ENCODE assay signal across 8 cellular contexts in genomic region chr12:113214938-113215400, GRCh38. TPM values are rescaled to one million over a fixed set of nuclear protein-coding genes. Genes with fewer than 3 reads are reported as not detected.
A peak's percentile ranks its signal among the peaks of the same experiment; 100 is the strongest.
DNase-seq lines count a peak whose midpoint lies in the region; FAIRE-seq and TF ChIP-seq lines count a peak whose summit lies in the region.

No MANE protein-coding gene starts in this region.

- H3K36me3 Mint-ChIP-seq in endodermal cell (ENCODE audit: low read depth), result no peaks in the 10 kb centered on the region
- H3K36me3 Mint-ChIP-seq in H9 (ENCODE audit: insufficient read depth in 1 of 3, low read depth in 3 of 3), result no peaks in the 10 kb centered on the region; a peak in 1 of 7 replicates

- H4K20me1 ChIP-seq in H9 (ENCODE audit: control insufficient read depth, insufficient read depth, insufficient read length), result no peaks in the 10 kb centered on the region

- no peak overlapping the region for H3K9ac ChIP-seq in endodermal cell (ENCODE audit: extremely low read depth, low read length, poor library complexity, severe bottlenecking)
- no peak overlapping the region for H3K9ac ChIP-seq in H9 (ENCODE audit: extremely low read depth, insufficient read length, low read length)

- H3K23me2 ChIP-seq in H9 (ENCODE audit: insufficient read length, low read depth, low read length, poor library complexity, severe bottlenecking), result no peaks in the 10 kb centered on the region

- H2AFZ ChIP-seq in H9 (ENCODE audit: low read length), result no peak overlapping the region

- 84 to 90% methylated on average over 4 of the region's 5 CpGs for WGBS in endodermal cell (ENCODE audit: insufficient coverage in 1 of 2, insufficient read length in 1 of 2), 2 experiments
- WGBS in H9 (ENCODE audit: extremely low coverage, insufficient read length, low lambda C conversion rate), result no CpG with 5 or more reads among the region's 5 CpGs

- no peak overlapping the region for H2BK15ac ChIP-seq in H9 (ENCODE audit: low read depth, low read length)

- no peaks in the 10 kb centered on the region for H3K4me1 ChIP-seq in endodermal cell (ENCODE audit: control insufficient read depth, insufficient read depth, low read length)
- H3K4me1 ChIP-seq in H9 (ENCODE audit: insufficient read depth, low read length), result no peaks in the 10 kb centered on the region; the same call in 1 of the 2 replicates

- H3K9me3 Mint-ChIP-seq in endodermal cell (no peaks in the 10 kb centered on the region), H9 (no peaks in the 10 kb centered on the region)

- no peak overlapping the region for H3K18ac ChIP-seq in H9 (ENCODE audit: insufficient read length, low read depth, low read length)

- no peaks in the 10 kb centered on the region for H3K36me3 ChIP-seq in endodermal cell (ENCODE audit: control insufficient read depth, insufficient read depth, low read length)

- no peak overlapping the region for H2AK5ac ChIP-seq in H9 (ENCODE audit: insufficient read length, low read length)

- H2BK12ac ChIP-seq in H9 (ENCODE audit: insufficient read length, low read depth, low read length), result no peak overlapping the region

- H3K4ac ChIP-seq in H9 (ENCODE audit: low read depth, low read length), result no peak overlapping the region

- no peak overlapping the region for H3K14ac ChIP-seq in H9 (ENCODE audit: insufficient read depth, low read length)

- no peak overlapping the region for H3K4me3 Mint-ChIP-seq in endodermal cell
- H3K4me3 Mint-ChIP-seq in H9, result no peak overlapping the region

- no peak overlapping the region for H4K5ac ChIP-seq in H9 (ENCODE audit: insufficient read length, low read depth, low read length)

- no peak overlapping the region for H3K27ac Mint-ChIP-seq in endodermal cell
- peak overlapping the region in 1 of 3 experiments; percentile 75; a peak in 2 of 7 replicates for H3K27ac Mint-ChIP-seq in H9

- H3K56ac ChIP-seq in H9 (ENCODE audit: insufficient read length, low read depth, low read length), result no peak overlapping the region

- H3K27me3 Mint-ChIP-seq in endodermal cell (ENCODE audit: insufficient read depth) (no peaks in the 10 kb centered on the region), H9 (ENCODE audit: low read depth) (no peaks in the 10 kb centered on the region)

- H3K27me3 ChIP-seq in endodermal cell (ENCODE audit: control insufficient read depth, insufficient read depth, low read length, poor library complexity, severe bottlenecking) (no peaks in the 10 kb centered on the region), H9 (ENCODE audit: insufficient read depth, low read length) (no peaks in the 10 kb centered on the region)

- no peak overlapping the region for H4K8ac ChIP-seq in H9 (replicated peaks; ENCODE audit: insufficient read length, low read depth, low read length)

- no peak overlapping the region for H3K4me2 ChIP-seq in H9 (ENCODE audit: insufficient read depth, insufficient read length, low read length)

- no peak overlapping the region for H3K4me3 ChIP-seq in HFF-Myc (replicated peaks; ENCODE audit: low read depth, low read length)
- H3K4me3 ChIP-seq in endodermal cell (ENCODE audit: low read length), result no peak overlapping the region

- H3K4me1 Mint-ChIP-seq in endodermal cell (peaks cover 12% of the 10 kb centered on the region), H9 (peaks cover 2 to 5% of the 10 kb centered on the region in 2 experiments; a peak in 1 of 4 replicates)

- no peaks in the 10 kb centered on the region for H3K9me3 ChIP-seq in endodermal cell (ENCODE audit: control insufficient read depth, low read length)
- no peaks in the 10 kb centered on the region for H3K9me3 ChIP-seq in H9 (ENCODE audit: control insufficient read depth, low read depth, low read length)

- DNase-seq in CD1c-positive myeloid dendritic cell (ENCODE audit: extremely low spot score) (peak; percentile 95), HFF-Myc (ENCODE audit: extremely low read depth, low read depth) (peak; percentile 92), RCC 7860 (ENCODE audit: low spot score) (peak; percentile 96), endodermal cell (peak; percentile 49), non-pigmented ciliary epithelial cell (ENCODE audit: low read depth) (peak; percentile 98), H9 (no peak), NCI-H187 (lab: John Stamatoyannopoulos, UW) (no peak), iPS-NIHi7 (ENCODE audit: extremely low spot score) (no peak)

- no peak overlapping the region for H2BK20ac ChIP-seq in H9 (ENCODE audit: low read depth, low read length, poor library complexity, severe bottlenecking)

- H3K23ac ChIP-seq in H9 (ENCODE audit: insufficient read length, low read depth, low read length), result no peak overlapping the region

- H2BK5ac ChIP-seq in H9 (ENCODE audit: insufficient read length, low read length), result no peak overlapping the region

- H3T11ph ChIP-seq in H9 (ENCODE audit: low read length), result no peak overlapping the region

- H3K79me1 ChIP-seq in H9 (ENCODE audit: insufficient read depth, low read depth, low read length, poor library complexity, severe bottlenecking), result no peaks in the 10 kb centered on the region

- H3K27ac ChIP-seq in endodermal cell (ENCODE audit: low read depth, low read length), result no peak overlapping the region
- no peak overlapping the region for H3K27ac ChIP-seq in H9 (ENCODE audit: insufficient read length, low read depth, low read length)

- FAIRE-seq in RCC 7860 (lab: Jason Lieb, UNC), result peak; percentile 96

- H2BK120ac ChIP-seq in H9 (ENCODE audit: low read depth, low read length, poor library complexity, severe bottlenecking), result no peak overlapping the region

- no peak overlapping the region for H4K91ac ChIP-seq in H9 (ENCODE audit: insufficient read length, low read depth, low read length)

- H3K79me2 ChIP-seq in H9 (ENCODE audit: insufficient read depth, low read length), result no peaks in the 10 kb centered on the region

- TF ChIP-seq CTCF in HFF-Myc (IDR thresholded peaks at IDR 0.05; ENCODE audit: low read depth, low read length, missing control alignments), result no peak
- TF ChIP-seq CTCF in endodermal cell (conservative IDR thresholded peaks at IDR 0.05), result no peak
- TF ChIP-seq CTCF in H9 (conservative IDR thresholded peaks at IDR 0.05), result no peak

RNA-seq across cellular contexts. Expression of gene TPCN1, which starts 6.3 kb away (rescaled TPM):
- total RNA-seq in endodermal cell (10 to 100 TPM; 18.9 to 30.8 TPM), H9 (2021) (13.5 and 16.1 TPM in 2 replicates)
- 15.6 TPM for polyA plus RNA-seq in endodermal cell (2013, experiment 1 of 2)
- polyA plus RNA-seq in endodermal cell (2013, experiment 2 of 2), result 14.2 TPM

RNA-seq across cellular contexts. Expression of gene RITA1, which starts 29.4 kb away (rescaled TPM):
- total RNA-seq in endodermal cell (10 to 100 TPM; 18.8 to 20.3 TPM), H9 (2021) (26.0 and 26.1 TPM in 2 replicates)
- 16.0 TPM for polyA plus RNA-seq in endodermal cell (2013, experiment 1 of 2)
- 16.8 TPM for polyA plus RNA-seq in endodermal cell (2013, experiment 2 of 2)

RNA-seq across cellular contexts. Expression of gene DDX54, which starts 29.7 kb away (rescaled TPM):
- total RNA-seq in endodermal cell, result 10 to 100 TPM; 68.1 to 69.0 TPM
- 43.7 TPM for polyA plus RNA-seq in endodermal cell (2013, experiment 1 of 2)
- 37.6 TPM for polyA plus RNA-seq in endodermal cell (2013, experiment 2 of 2)
- total RNA-seq in H9 (2021), result 83.0 TPM in 2 replicates

Comparison
In these comparisons a context has a peak if more than half of its experiments do, and no peak if none do; other contexts are left out.
1. DNase-seq: peak in CD1c-positive myeloid dendritic cell (single experiment), HFF-Myc (single experiment), RCC 7860 (single experiment), endodermal cell (single experiment) and non-pigmented ciliary epithelial cell (single experiment); none in H9 (single experiment), NCI-H187 (0 of 2) and iPS-NIHi7 (single experiment).